ENCODE assay signal across 8 cellular contexts in genomic region chr1:242936729-242937128, GRCh38.
A peak's percentile ranks its signal among the peaks of the same experiment; 100 is the strongest.
DNase-seq lines count a peak whose midpoint lies in the region; ATAC-seq, FAIRE-seq and TF ChIP-seq lines count a peak whose summit lies in the region.
"Not testable (repeated sequence)": the region's sequence is repeated elsewhere in the genome, so short reads cannot be mapped to it uniquely, and the experiment has no call there.

No MANE protein-coding gene starts in this region.

- peak; percentile 91 to 93 for ATAC-seq in A549
- peak; percentile 98 for ATAC-seq in HCT116

- BruUV-seq in HCT116 (replicated peaks; lab: Mats Ljungman, UMichigan): not testable (repeated sequence)

- RAD21 ChIA-PET in HCT116 (lab: Charles Lee; ENCODE audit: low non-redundant PET in 1 of 2, low total read pairs in 2 of 2, uncharacterized antibody in 2 of 2, unreplicated experiment in 2 of 2): interaction anchor here in 1 of 2 experiments (0.6 kb wide), 1 partner anchor 922 kb away, joined by 3 read pairs; no protein-coding TSS in a partner anchor

- H3K4me1 ChIP-seq in A549; HCT116 (ENCODE audit: control insufficient read depth in 1 of 2, insufficient read depth in 2 of 2, low read length in 2 of 2): not testable (repeated sequence)

- not testable (repeated sequence) for H3K36me3 ChIP-seq in HCT116 (ENCODE audit: control insufficient read depth in 1 of 2, insufficient read depth in 2 of 2, low read length in 2 of 2); SU-DHL-6 (ENCODE audit: low read length)

- H3F3A ChIP-seq in SU-DHL-6 (ENCODE audit: insufficient read depth): not testable (repeated sequence)

- H3K4me3 ChIP-seq in A549; GM12875 (ENCODE audit: low read depth, low read length); HCT116 (replicated peaks in 1 of 2; ENCODE audit: low read depth in 1 of 2, low read length in 2 of 2); SU-DHL-6 (ENCODE audit: insufficient read depth, low read length, poor library complexity, severe bottlenecking): not testable (repeated sequence)

- H3K9ac ChIP-seq in HCT116 (ENCODE audit: low read length); SU-DHL-6 (ENCODE audit: low read length): not testable (repeated sequence)

- H4K20me1 ChIP-seq in HCT116 (ENCODE audit: insufficient read depth); SU-DHL-6 (ENCODE audit: low read depth, low read length): not testable (repeated sequence)

- not testable (repeated sequence) for TF ChIP-seq EP300 in A549 (IDR thresholded peaks at IDR 0.05)

- CTCF ChIA-PET in A549 (lab: Yijun Ruan, JAX); HCT116 (lab: Charles Lee): not testable (repeated sequence)

- not testable (repeated sequence) for H3K27me3 ChIP-seq in HCT116 (ENCODE audit: insufficient read depth, low read length); SU-DHL-6 (ENCODE audit: low read length)

- H3K79me2 ChIP-seq in HCT116 (ENCODE audit: insufficient read depth, low read length); SU-DHL-6 (ENCODE audit: insufficient read depth, low read length): not testable (repeated sequence)

- TF ChIP-seq POLR2A in A549 (IDR thresholded peaks at IDR 0.05; ENCODE audit: low read length); HCT116 (IDR thresholded peaks at IDR 0.05; ENCODE audit: borderline replicate concordance, extremely low read depth, insufficient read depth, insufficient read length); erythroblast (IDR thresholded peaks at IDR 0.05; ENCODE audit: low read length): not testable (repeated sequence)

- TF ChIP-seq RAD21 in A549 (conservative IDR thresholded peaks at IDR 0.05 in 1 of 2, IDR thresholded peaks at IDR 0.05 in 1 of 2): peak; percentile 39 to 52; a peak in 4 of 5 replicates
- TF ChIP-seq RAD21 in HCT116 (IDR thresholded peaks at IDR 0.05; ENCODE audit: low read depth): peak; percentile 34

- POLR2A ChIA-PET in A549 (lab: Yijun Ruan, JAX); HCT116 (lab: Charles Lee): not testable (repeated sequence)

- not testable (repeated sequence) for FAIRE-seq in A549 (lab: Jason Lieb, UNC)

- not testable (repeated sequence) for H3K9me2 ChIP-seq in HCT116 (ENCODE audit: insufficient read depth); SU-DHL-6 (replicated peaks; ENCODE audit: insufficient read depth, low read length)

- WGBS in A549 (ENCODE audit: missing lambda C conversion rate): 15% methylated on average over 9 of the region's 11 CpGs

- intact Hi-C loops in HCT116 (cut with micrococcal nuclease): not testable (repeated sequence)

- DNase-seq in A549 (ENCODE audit: low read depth in 1 of 2, low spot score in 1 of 2) (peak; percentile 1 to 39), HCT116 (ENCODE audit: low read depth, low spot score) (peak; percentile 15), M059J (ENCODE audit: low read depth) (peak; percentile 4), NCI-H524 treated with DMSO at 0.1 percent for 48 hours (lab: John Stamatoyannopoulos, UW) (peak; percentile 2), erythroblast (lab: John Stamatoyannopoulos, UW) (peak; percentile 1 to 16), myocyte (ENCODE audit: low read depth) (peak; percentile 2)

- H3K4me2 ChIP-seq in A549: peak overlapping the region; percentile 38; the same call in 1 of the 3 replicates
- not testable (repeated sequence) for H3K4me2 ChIP-seq in HCT116 (ENCODE audit: low read length); SU-DHL-6 (ENCODE audit: low read depth, low read length, poor library complexity, severe bottlenecking)

- not testable (repeated sequence) for H2AFZ ChIP-seq in HCT116 (ENCODE audit: low read depth, low read length, poor library complexity, severe bottlenecking); SU-DHL-6 (ENCODE audit: low read depth, low read length, severe bottlenecking)

- not testable (repeated sequence) for H3K9me3 ChIP-seq in A549; HCT116 (ENCODE audit: control insufficient read depth in 1 of 2, insufficient read depth in 1 of 2, low read depth in 1 of 2, low read length in 2 of 2); SU-DHL-6 (ENCODE audit: insufficient read depth, low read length)

- peak; percentile 35; the same call in 2 of the 3 replicates for TF ChIP-seq CTCF in A549 (IDR thresholded peaks at IDR 0.05)
- 0 out of 2 replicates have a peak, but pooled peaks have one; percentile 34 for TF ChIP-seq CTCF in GM12875 (IDR thresholded peaks at IDR 0.05; ENCODE audit: borderline replicate concordance, insufficient read depth, low read depth, low read length)
- peak; percentile 19 to 51 (median 42); a peak in 4 of 6 replicates for TF ChIP-seq CTCF in HCT116 (IDR thresholded peaks at IDR 0.05 in 2 of 3, conservative IDR thresholded peaks at IDR 0.05 in 1 of 3; ENCODE audit: borderline replicate concordance in 1 of 3, insufficient read depth in 1 of 3, low read depth in 2 of 3, low read length in 2 of 3)
- peak; percentile 13 for TF ChIP-seq CTCF in SU-DHL-6 (IDR thresholded peaks at IDR 0.05; ENCODE audit: insufficient read depth, low read length, poor library complexity, severe bottlenecking)

- H3K27ac ChIP-seq in A549; HCT116 (ENCODE audit: low read depth, low read length); SU-DHL-6 (ENCODE audit: low read depth, low read length): not testable (repeated sequence)

TF ChIP-seq in A549, 52 proteins besides CTCF, POLR2A, EP300 and RAD21:
- peak; percentile 47 for TF ChIP-seq SMC3 (IDR thresholded peaks at IDR 0.05)
